2 cellular contexts compared by ENCODE assay signal in the genomic region with DNA sequence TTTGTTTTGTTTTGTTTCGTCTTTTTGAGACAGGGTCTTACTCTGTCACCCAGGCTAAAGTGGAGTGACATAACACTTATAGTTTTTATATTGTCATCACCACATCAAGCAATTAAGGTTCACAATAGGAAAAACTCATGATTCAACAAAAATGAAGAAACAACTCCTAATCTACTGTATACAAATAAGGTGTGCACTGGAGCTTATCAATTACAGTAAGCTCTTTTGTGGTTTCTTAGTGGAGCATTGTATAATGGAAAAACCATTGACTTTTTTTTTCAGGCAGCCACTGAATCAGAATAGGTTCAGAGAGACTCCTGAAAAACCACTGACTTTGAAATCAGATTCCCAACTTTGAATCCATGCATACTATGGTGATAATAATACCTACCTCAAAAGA.
A peak's percentile ranks its signal among the peaks of the same experiment; 100 is the strongest.
TF ChIP-seq lines count a peak whose summit lies in the region.

No MANE protein-coding gene starts in this region.

TF ChIP-seq in A549, 52 proteins besides CTCF, POLR2A, EP300 and RAD21:
- peak; percentile 27 for TF ChIP-seq MAFK (IDR thresholded peaks at IDR 0.05; ENCODE audit: partially characterized antibody)
- TF ChIP-seq, protein P1, sequence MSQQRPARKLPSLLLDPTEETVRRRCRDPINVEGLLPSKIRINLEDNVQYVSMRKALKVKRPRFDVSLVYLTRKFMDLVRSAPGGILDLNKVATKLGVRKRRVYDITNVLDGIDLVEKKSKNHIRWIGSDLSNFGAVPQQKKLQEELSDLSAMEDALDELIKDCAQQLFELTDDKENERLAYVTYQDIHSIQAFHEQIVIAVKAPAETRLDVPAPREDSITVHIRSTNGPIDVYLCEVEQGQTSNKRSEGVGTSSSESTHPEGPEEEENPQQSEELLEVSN (IDR thresholded peaks at IDR 0.05; ENCODE audit: borderline replicate concordance, low read depth) = no peak
- TF ChIP-seq CBX8 (IDR thresholded peaks at IDR 0.05) = no peak

TF ChIP-seq in HEK293, 187 proteins besides CTCF, POLR2A, EP300 and RAD21:
- TF ChIP-seq ZNF112 (tag by site-specific recombination; IDR thresholded peaks at IDR 0.05) = no peak
- TF ChIP-seq, protein P2, sequence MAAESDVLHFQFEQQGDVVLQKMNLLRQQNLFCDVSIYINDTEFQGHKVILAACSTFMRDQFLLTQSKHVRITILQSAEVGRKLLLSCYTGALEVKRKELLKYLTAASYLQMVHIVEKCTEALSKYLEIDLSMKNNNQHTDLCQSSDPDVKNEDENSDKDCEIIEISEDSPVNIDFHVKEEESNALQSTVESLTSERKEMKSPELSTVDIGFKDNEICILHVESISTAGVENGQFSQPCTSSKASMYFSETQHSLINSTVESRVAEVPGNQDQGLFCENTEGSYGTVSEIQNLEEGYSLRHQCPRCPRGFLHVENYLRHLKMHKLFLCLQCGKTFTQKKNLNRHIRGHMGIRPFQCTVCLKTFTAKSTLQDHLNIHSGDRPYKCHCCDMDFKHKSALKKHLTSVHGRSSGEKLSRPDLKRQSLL (tag by site-specific recombination; IDR thresholded peaks at IDR 0.05) = no peak
- TF ChIP-seq, protein P3, sequence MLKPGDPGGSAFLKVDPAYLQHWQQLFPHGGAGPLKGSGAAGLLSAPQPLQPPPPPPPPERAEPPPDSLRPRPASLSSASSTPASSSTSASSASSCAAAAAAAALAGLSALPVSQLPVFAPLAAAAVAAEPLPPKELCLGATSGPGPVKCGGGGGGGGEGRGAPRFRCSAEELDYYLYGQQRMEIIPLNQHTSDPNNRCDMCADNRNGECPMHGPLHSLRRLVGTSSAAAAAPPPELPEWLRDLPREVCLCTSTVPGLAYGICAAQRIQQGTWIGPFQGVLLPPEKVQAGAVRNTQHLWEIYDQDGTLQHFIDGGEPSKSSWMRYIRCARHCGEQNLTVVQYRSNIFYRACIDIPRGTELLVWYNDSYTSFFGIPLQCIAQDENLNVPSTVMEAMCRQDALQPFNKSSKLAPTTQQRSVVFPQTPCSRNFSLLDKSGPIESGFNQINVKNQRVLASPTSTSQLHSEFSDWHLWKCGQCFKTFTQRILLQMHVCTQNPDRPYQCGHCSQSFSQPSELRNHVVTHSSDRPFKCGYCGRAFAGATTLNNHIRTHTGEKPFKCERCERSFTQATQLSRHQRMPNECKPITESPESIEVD (tag by site-specific recombination; IDR thresholded peaks at IDR 0.05) = peak; percentile 77
- peak; percentile 19; the same call in 1 of the 2 replicates for TF ChIP-seq OSR2 (tag by site-specific recombination; IDR thresholded peaks at IDR 0.05)
- TF ChIP-seq ZNF132 (tag by site-specific recombination; IDR thresholded peaks at IDR 0.05; ENCODE audit: borderline replicate concordance) = no peak
